In the genomic region with DNA sequence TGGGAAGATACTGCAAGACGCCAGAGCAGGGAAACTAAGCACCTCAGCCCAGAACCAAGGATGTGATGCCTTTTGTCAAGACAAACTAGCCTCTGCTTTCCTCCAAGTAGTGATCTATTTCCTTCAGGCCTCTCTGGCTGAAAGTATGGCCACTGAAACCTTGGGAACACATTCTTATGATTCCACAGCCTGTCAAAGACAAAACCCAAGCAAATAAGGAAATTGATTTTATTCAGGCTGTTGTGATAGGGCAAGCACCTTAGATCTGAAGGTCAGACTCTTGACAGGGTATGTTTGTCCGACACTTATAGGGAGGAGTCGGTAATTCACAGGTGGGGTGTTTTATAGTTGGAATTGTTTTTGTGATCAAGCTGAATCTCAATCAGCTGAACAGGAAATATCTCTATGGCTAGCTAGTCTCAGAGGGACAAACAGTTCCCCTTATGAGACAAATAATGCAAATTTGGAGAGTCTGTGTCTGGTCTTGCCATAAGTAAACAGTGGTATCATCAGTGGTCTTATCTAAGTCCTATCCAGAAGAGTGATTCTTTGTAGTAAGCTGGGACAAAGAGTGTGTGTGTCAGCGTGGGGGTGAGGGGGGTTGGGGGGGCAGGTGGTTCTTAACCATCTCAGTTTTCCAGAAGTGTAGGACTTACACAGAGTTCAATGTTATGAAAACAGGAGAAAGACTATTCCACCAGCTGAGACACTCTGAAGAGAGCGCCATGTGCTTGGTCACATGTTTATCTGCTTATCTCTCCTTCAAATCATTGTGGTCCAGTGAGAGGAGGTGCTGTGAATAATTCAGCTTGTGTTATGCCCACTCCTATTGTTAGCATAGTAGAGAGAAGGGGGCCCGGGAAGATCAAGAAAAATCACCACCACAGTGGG, we compare ENCODE assay signal across 1 cellular context.
TF ChIP-seq lines count a peak whose summit lies in the region.

No MANE protein-coding gene starts in this region.

TF ChIP-seq in K562, 482 proteins besides CTCF, POLR2A, EP300 and RAD21 (continues in another document):
- no peak for TF ChIP-seq ZNF431 (CRISPR knock-in tag; IDR thresholded peaks at IDR 0.05)
- no peak for TF ChIP-seq ZC3H8 (IDR thresholded peaks at IDR 0.05)
- TF ChIP-seq GTF2A2 (tag; IDR thresholded peaks at IDR 0.05), result no peak
- TF ChIP-seq, protein P1, sequence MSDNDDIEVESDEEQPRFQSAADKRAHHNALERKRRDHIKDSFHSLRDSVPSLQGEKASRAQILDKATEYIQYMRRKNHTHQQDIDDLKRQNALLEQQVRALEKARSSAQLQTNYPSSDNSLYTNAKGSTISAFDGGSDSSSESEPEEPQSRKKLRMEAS (CRISPR knock-in tag; IDR thresholded peaks at IDR 0.05), result peak; percentile 72
- TF ChIP-seq, protein P2, sequence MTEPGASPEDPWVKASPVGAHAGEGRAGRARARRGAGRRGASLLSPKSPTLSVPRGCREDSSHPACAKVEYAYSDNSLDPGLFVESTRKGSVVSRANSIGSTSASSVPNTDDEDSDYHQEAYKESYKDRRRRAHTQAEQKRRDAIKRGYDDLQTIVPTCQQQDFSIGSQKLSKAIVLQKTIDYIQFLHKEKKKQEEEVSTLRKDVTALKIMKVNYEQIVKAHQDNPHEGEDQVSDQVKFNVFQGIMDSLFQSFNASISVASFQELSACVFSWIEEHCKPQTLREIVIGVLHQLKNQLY (CRISPR knock-in tag; conservative IDR thresholded peaks at IDR 0.05), result no peak
- no peak for TF ChIP-seq TCF15 (CRISPR knock-in tag; IDR thresholded peaks at IDR 0.05)
- TF ChIP-seq, protein P3, sequence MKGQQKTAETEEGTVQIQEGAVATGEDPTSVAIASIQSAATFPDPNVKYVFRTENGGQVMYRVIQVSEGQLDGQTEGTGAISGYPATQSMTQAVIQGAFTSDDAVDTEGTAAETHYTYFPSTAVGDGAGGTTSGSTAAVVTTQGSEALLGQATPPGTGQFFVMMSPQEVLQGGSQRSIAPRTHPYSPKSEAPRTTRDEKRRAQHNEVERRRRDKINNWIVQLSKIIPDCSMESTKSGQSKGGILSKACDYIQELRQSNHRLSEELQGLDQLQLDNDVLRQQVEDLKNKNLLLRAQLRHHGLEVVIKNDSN (CRISPR knock-in tag; IDR thresholded peaks at IDR 0.05), result peak; percentile 65
- TF ChIP-seq TFAP4 (CRISPR knock-in tag; IDR thresholded peaks at IDR 0.05; ENCODE audit: borderline replicate concordance), result no peak
- TF ChIP-seq, protein P4, sequence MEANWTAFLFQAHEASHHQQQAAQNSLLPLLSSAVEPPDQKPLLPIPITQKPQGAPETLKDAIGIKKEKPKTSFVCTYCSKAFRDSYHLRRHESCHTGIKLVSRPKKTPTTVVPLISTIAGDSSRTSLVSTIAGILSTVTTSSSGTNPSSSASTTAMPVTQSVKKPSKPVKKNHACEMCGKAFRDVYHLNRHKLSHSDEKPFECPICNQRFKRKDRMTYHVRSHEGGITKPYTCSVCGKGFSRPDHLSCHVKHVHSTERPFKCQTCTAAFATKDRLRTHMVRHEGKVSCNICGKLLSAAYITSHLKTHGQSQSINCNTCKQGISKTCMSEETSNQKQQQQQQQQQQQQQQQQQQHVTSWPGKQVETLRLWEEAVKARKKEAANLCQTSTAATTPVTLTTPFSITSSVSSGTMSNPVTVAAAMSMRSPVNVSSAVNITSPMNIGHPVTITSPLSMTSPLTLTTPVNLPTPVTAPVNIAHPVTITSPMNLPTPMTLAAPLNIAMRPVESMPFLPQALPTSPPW (CRISPR knock-in tag; IDR thresholded peaks at IDR 0.05), result peak; percentile 60; the same call in 1 of the 2 replicates
- TF ChIP-seq, protein P5, sequence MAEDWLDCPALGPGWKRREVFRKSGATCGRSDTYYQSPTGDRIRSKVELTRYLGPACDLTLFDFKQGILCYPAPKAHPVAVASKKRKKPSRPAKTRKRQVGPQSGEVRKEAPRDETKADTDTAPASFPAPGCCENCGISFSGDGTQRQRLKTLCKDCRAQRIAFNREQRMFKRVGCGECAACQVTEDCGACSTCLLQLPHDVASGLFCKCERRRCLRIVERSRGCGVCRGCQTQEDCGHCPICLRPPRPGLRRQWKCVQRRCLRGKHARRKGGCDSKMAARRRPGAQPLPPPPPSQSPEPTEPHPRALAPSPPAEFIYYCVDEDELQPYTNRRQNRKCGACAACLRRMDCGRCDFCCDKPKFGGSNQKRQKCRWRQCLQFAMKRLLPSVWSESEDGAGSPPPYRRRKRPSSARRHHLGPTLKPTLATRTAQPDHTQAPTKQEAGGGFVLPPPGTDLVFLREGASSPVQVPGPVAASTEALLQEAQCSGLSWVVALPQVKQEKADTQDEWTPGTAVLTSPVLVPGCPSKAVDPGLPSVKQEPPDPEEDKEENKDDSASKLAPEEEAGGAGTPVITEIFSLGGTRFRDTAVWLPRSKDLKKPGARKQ (CRISPR knock-in tag; IDR thresholded peaks at IDR 0.05), result no peak
- TF ChIP-seq, protein P6, sequence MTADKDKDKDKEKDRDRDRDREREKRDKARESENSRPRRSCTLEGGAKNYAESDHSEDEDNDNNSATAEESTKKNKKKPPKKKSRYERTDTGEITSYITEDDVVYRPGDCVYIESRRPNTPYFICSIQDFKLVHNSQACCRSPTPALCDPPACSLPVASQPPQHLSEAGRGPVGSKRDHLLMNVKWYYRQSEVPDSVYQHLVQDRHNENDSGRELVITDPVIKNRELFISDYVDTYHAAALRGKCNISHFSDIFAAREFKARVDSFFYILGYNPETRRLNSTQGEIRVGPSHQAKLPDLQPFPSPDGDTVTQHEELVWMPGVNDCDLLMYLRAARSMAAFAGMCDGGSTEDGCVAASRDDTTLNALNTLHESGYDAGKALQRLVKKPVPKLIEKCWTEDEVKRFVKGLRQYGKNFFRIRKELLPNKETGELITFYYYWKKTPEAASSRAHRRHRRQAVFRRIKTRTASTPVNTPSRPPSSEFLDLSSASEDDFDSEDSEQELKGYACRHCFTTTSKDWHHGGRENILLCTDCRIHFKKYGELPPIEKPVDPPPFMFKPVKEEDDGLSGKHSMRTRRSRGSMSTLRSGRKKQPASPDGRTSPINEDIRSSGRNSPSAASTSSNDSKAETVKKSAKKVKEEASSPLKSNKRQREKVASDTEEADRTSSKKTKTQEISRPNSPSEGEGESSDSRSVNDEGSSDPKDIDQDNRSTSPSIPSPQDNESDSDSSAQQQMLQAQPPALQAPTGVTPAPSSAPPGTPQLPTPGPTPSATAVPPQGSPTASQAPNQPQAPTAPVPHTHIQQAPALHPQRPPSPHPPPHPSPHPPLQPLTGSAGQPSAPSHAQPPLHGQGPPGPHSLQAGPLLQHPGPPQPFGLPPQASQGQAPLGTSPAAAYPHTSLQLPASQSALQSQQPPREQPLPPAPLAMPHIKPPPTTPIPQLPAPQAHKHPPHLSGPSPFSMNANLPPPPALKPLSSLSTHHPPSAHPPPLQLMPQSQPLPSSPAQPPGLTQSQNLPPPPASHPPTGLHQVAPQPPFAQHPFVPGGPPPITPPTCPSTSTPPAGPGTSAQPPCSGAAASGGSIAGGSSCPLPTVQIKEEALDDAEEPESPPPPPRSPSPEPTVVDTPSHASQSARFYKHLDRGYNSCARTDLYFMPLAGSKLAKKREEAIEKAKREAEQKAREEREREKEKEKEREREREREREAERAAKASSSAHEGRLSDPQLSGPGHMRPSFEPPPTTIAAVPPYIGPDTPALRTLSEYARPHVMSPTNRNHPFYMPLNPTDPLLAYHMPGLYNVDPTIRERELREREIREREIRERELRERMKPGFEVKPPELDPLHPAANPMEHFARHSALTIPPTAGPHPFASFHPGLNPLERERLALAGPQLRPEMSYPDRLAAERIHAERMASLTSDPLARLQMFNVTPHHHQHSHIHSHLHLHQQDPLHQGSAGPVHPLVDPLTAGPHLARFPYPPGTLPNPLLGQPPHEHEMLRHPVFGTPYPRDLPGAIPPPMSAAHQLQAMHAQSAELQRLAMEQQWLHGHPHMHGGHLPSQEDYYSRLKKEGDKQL (CRISPR knock-in tag; IDR thresholded peaks at IDR 0.05; ENCODE audit: borderline replicate concordance), result no peak
- TF ChIP-seq CREBBP (IDR thresholded peaks at IDR 0.05; ENCODE audit: low read depth, low read length), result no peak
- no peak for TF ChIP-seq GABPB2 (CRISPR knock-in tag; conservative IDR thresholded peaks at IDR 0.05)
- no peak for TF ChIP-seq ZNF561 (CRISPR knock-in tag; conservative IDR thresholded peaks at IDR 0.05)
- TF ChIP-seq CXXC5 (CRISPR knock-in tag; IDR thresholded peaks at IDR 0.05), result peak; percentile 43; the same call in 1 of the 2 replicates
- no peak for TF ChIP-seq NCOA1 (IDR thresholded peaks at IDR 0.05; ENCODE audit: low read depth)
- TF ChIP-seq BMI1 (IDR thresholded peaks at IDR 0.05; ENCODE audit: low read length), result no peak
- TF ChIP-seq FUS (optimal IDR thresholded peaks at IDR 0.05; ENCODE audit: low read depth, low read length), result no peak
- TF ChIP-seq NELFE (IDR thresholded peaks at IDR 0.05; ENCODE audit: insufficient read depth, insufficient read length), result no peak
- TF ChIP-seq DPF2 (IDR thresholded peaks at IDR 0.05), result peak; percentile 57
- TF ChIP-seq, protein P7, sequence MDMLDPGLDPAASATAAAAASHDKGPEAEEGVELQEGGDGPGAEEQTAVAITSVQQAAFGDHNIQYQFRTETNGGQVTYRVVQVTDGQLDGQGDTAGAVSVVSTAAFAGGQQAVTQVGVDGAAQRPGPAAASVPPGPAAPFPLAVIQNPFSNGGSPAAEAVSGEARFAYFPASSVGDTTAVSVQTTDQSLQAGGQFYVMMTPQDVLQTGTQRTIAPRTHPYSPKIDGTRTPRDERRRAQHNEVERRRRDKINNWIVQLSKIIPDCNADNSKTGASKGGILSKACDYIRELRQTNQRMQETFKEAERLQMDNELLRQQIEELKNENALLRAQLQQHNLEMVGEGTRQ (CRISPR knock-in tag; IDR thresholded peaks at IDR 0.05), result peak; percentile 65
- peak in 1 of 2 experiments; percentile 83; a peak in 3 of 4 replicates for TF ChIP-seq FOXA3 (CRISPR knock-in tag; conservative IDR thresholded peaks at IDR 0.05 in 1 of 2, IDR thresholded peaks at IDR 0.05 in 1 of 2)
- no peak for TF ChIP-seq ELK3 (CRISPR knock-in tag; IDR thresholded peaks at IDR 0.05)
- peak; percentile 52; the same call in 1 of the 2 replicates for TF ChIP-seq SMARCE1 (IDR thresholded peaks at IDR 0.05)
- TF ChIP-seq, protein P8, sequence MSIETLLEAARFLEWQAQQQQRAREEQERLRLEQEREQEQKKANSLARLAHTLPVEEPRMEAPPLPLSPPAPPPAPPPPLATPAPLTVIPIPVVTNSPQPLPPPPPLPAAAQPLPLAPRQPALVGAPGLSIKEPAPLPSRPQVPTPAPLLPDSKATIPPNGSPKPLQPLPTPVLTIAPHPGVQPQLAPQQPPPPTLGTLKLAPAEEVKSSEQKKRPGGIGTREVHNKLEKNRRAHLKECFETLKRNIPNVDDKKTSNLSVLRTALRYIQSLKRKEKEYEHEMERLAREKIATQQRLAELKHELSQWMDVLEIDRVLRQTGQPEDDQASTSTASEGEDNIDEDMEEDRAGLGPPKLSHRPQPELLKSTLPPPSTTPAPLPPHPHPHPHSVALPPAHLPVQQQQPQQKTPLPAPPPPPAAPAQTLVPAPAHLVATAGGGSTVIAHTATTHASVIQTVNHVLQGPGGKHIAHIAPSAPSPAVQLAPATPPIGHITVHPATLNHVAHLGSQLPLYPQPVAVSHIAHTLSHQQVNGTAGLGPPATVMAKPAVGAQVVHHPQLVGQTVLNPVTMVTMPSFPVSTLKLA (conservative IDR thresholded peaks at IDR 0.05), result peak; percentile 60 to 79; a peak in 3 of 4 replicates
- TF ChIP-seq, protein P9, sequence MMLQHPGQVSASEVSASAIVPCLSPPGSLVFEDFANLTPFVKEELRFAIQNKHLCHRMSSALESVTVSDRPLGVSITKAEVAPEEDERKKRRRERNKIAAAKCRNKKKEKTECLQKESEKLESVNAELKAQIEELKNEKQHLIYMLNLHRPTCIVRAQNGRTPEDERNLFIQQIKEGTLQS (IDR thresholded peaks at IDR 0.05), result no peak
- TF ChIP-seq, protein P9 (CRISPR knock-in tag; conservative IDR thresholded peaks at IDR 0.05), result no peak
- TF ChIP-seq THRB (CRISPR knock-in tag; conservative IDR thresholded peaks at IDR 0.05), result no peak
- TF ChIP-seq, protein P10, sequence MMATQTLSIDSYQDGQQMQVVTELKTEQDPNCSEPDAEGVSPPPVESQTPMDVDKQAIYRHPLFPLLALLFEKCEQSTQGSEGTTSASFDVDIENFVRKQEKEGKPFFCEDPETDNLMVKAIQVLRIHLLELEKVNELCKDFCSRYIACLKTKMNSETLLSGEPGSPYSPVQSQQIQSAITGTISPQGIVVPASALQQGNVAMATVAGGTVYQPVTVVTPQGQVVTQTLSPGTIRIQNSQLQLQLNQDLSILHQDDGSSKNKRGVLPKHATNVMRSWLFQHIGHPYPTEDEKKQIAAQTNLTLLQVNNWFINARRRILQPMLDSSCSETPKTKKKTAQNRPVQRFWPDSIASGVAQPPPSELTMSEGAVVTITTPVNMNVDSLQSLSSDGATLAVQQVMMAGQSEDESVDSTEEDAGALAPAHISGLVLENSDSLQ (IDR thresholded peaks at IDR 0.05), result no peak
